In the genomic region with DNA sequence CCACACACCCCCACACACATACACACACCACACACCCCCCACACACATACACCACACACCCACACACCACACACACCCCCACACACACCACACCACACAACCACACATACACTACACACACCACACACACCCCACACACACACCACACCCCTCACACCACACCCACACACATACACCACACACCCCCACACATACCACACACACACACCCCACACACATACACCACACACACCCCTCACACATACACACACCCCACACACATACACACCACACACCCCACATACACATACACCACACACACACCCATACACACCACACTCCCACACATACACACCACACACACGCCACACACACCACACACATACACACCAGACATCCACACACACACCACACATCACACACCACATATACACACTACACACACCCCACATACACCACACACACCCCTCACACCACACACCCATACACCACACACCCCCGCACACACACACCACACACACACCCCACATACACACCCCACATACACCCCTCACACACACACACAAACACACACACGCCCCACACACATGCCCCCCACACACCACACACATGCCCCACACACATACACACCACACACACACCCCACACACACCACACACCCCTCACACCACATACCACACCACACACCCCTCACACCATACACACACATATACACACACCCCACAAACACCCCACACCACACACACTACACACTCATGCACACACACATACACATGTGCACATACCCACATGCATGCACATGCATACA, we compare ENCODE assay signal across 1 cellular context.
TF ChIP-seq lines count a peak whose summit lies in the region.

No MANE protein-coding gene starts in this region.

TF ChIP-seq in GM23338, 12 proteins besides CTCF, POLR2A, EP300 and RAD21 (continued from another document):
- TF ChIP-seq NANOG (IDR thresholded peaks at IDR 0.05; ENCODE audit: borderline replicate concordance) = no peak
- no peak for TF ChIP-seq STAT1 (IDR thresholded peaks at IDR 0.05; ENCODE audit: unreplicated experiment)
- no peak for TF ChIP-seq EZH2 (IDR thresholded peaks at IDR 0.05; ENCODE audit: low read depth, unreplicated experiment)
- TF ChIP-seq ZNF114 (CRISPR knock-in tag; IDR thresholded peaks at IDR 0.05) = no peak
- TF ChIP-seq, protein P1, sequence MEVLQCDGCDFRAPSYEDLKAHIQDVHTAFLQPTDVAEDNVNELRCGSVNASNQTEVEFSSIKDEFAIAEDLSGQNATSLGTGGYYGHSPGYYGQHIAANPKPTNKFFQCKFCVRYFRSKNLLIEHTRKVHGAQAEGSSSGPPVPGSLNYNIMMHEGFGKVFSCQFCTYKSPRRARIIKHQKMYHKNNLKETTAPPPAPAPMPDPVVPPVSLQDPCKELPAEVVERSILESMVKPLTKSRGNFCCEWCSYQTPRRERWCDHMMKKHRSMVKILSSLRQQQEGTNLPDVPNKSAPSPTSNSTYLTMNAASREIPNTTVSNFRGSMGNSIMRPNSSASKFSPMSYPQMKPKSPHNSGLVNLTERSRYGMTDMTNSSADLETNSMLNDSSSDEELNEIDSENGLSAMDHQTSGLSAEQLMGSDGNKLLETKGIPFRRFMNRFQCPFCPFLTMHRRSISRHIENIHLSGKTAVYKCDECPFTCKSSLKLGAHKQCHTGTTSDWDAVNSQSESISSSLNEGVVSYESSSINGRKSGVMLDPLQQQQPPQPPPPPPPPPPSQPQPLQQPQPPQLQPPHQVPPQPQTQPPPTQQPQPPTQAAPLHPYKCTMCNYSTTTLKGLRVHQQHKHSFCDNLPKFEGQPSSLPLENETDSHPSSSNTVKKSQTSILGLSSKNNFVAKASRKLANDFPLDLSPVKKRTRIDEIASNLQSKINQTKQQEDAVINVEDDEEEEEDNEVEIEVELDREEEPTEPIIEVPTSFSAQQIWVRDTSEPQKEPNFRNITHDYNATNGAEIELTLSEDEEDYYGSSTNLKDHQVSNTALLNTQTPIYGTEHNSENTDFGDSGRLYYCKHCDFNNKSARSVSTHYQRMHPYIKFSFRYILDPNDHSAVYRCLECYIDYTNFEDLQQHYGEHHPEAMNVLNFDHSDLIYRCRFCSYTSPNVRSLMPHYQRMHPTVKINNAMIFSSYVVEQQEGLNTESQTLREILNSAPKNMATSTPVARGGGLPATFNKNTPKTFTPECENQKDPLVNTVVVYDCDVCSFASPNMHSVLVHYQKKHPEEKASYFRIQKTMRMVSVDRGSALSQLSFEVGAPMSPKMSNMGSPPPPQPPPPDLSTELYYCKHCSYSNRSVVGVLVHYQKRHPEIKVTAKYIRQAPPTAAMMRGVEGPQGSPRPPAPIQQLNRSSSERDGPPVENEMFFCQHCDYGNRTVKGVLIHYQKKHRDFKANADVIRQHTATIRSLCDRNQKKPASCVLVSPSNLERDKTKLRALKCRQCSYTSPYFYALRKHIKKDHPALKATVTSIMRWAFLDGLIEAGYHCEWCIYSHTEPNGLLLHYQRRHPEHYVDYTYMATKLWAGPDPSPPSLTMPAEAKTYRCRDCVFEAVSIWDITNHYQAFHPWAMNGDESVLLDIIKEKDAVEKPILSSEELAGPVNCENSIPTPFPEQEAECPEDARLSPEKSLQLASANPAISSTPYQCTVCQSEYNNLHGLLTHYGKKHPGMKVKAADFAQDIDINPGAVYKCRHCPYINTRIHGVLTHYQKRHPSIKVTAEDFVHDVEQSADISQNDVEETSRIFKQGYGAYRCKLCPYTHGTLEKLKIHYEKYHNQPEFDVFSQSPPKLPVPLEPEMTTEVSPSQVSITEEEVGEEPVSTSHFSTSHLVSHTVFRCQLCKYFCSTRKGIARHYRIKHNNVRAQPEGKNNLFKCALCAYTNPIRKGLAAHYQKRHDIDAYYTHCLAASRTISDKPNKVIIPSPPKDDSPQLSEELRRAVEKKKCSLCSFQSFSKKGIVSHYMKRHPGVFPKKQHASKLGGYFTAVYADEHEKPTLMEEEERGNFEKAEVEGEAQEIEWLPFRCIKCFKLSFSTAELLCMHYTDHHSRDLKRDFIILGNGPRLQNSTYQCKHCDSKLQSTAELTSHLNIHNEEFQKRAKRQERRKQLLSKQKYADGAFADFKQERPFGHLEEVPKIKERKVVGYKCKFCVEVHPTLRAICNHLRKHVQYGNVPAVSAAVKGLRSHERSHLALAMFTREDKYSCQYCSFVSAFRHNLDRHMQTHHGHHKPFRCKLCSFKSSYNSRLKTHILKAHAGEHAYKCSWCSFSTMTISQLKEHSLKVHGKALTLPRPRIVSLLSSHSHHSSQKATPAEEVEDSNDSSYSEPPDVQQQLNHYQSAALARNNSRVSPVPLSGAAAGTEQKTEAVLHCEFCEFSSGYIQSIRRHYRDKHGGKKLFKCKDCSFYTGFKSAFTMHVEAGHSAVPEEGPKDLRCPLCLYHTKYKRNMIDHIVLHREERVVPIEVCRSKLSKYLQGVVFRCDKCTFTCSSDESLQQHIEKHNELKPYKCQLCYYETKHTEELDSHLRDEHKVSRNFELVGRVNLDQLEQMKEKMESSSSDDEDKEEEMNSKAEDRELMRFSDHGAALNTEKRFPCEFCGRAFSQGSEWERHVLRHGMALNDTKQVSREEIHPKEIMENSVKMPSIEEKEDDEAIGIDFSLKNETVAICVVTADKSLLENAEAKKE (CRISPR knock-in tag; IDR thresholded peaks at IDR 0.05) = no peak
TF ChIP-seq in GM23338: peak in this region for 0.
